10 cellular contexts compared by ENCODE assay signal in the genomic region with DNA sequence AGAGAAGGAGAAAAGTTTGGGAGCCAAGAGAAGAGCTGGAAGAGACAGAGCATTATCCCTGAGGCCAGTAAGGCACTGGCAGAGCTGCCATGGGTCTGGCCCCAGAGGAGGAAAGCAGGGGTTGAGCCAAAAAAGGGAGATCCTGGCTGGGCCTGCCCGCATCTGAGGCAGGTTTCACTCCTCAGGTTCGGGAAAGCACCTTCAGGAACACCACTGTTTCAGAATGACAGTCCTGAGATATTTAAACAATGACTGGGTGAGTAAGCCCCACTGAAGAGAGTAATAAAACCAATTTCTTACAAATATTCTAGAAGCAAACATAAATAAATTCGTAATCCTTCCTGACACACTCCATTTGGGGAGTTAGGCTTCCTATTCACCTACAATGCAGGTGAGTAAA.
DNase-seq lines count a peak whose midpoint lies in the region; ATAC-seq and TF ChIP-seq lines count a peak whose summit lies in the region.
"Had no signal": no experiment of that assay in that cellular context is flagged by ENCODE, and none has a peak within 500 bp of the region (broad histone marks: within the 10 kb centered on the region; RNA-seq: fewer than 3 reads in every experiment).

No MANE protein-coding gene starts in this region.

- H3K4me3 Mint-ChIP-seq in activated CD8-positive, alpha-beta T cell treated with anti-CD3 and anti-CD28 coated beads for 36 hours: peak overlapping the region; percentile 34
- no peak overlapping the region for H3K4me3 Mint-ChIP-seq in activated CD8-positive, alpha-beta T cell treated with anti-CD3 and anti-CD28 coated beads, Interleukin-2, amount 10 ng/mL, durations not matched to agents 7 days and 5 days
- peak overlapping the region; percentile 70 for H3K4me3 Mint-ChIP-seq in activated naive CD8-positive, alpha-beta T cell treated with anti-CD3 and anti-CD28 coated beads, Interleukin-2, amount 50 U/mL, for 24 hours

- H3K4me3 ChIP-seq in aorta (ENCODE audit: low read length in 2 of 2): no peak overlapping the region
- H3K4me3 ChIP-seq: skin epidermis, transverse colon had no signal

- no peaks in the 10 kb centered on the region for H3K27me3 Mint-ChIP-seq in activated CD8-positive, alpha-beta T cell treated with anti-CD3 and anti-CD28 coated beads for 36 hours
- H3K27me3 Mint-ChIP-seq in activated CD8-positive, alpha-beta T cell treated with anti-CD3 and anti-CD28 coated beads, Interleukin-2, amount 10 ng/mL, durations not matched to agents 7 days and 5 days (ENCODE audit: low read depth): no peaks in the 10 kb centered on the region
- H3K27me3 Mint-ChIP-seq in activated naive CD8-positive, alpha-beta T cell treated with anti-CD3 and anti-CD28 coated beads, Interleukin-2, amount 50 U/mL, for 24 hours: no peaks in the 10 kb centered on the region

- intact Hi-C loops in activated CD8-positive, alpha-beta T cell treated with anti-CD3 and anti-CD28 coated beads for 36 hours (cut with micrococcal nuclease): loop anchor here (1.0 kb wide), 1 partner anchor 33 kb away; no protein-coding TSS in a partner anchor
- intact Hi-C loops in aorta (cut with DNase I): no loop called here

- H3K4me1 ChIP-seq in aorta (ENCODE audit: control insufficient read depth in 1 of 2, insufficient read depth in 2 of 2, low read length in 2 of 2): no peaks in the 10 kb centered on the region
- H3K4me1 ChIP-seq: transverse colon had no signal

- DNase-seq in activated CD8-positive, alpha-beta T cell treated with anti-CD3 and anti-CD28 coated beads for 36 hours: peak; percentile 75
- no peak for DNase-seq in activated CD8-positive, alpha-beta T cell treated with anti-CD3 and anti-CD28 coated beads, Interleukin-2, amount 10 ng/mL, durations not matched to agents 7 days and 5 days
- DNase-seq in activated naive CD8-positive, alpha-beta T cell treated with anti-CD3 and anti-CD28 coated beads, Interleukin-2, amount 50 U/mL, for 24 hours: peak; percentile 66
- DNase-seq in stimulated activated CD8-positive, alpha-beta memory T cell treated with anti-CD3 and anti-CD28 coated beads, Interleukin-2, amount 100 ng/mL, for 48 hours (ENCODE audit: low read depth in 2 of 2): peak; percentile 37 to 43
- DNase-seq in HCEC 1CT: no peak
- no peak for DNase-seq in aorta
- DNase-seq in SK-N-DZ (ENCODE audit: low spot score): no peak
- DNase-seq: transverse colon had no signal

- POLR2A ChIA-PET in activated CD8-positive, alpha-beta T cell treated with anti-CD3 and anti-CD28 coated beads for 36 hours (lab: Charles Lee): interaction anchor here (0.6 to 1.4 kb wide), 4 partner anchors 13 to 323 kb away, joined by 3 read pairs; no protein-coding TSS in a partner anchor
- POLR2A ChIA-PET in activated CD8-positive, alpha-beta T cell treated with anti-CD3 and anti-CD28 coated beads, Interleukin-2, amount 10 ng/mL, durations not matched to agents 7 days and 5 days (lab: Charles Lee): interaction anchor here (0.6 kb wide), 1 partner anchor 34 kb away, joined by 3 read pairs; no protein-coding TSS in a partner anchor

- H3K9me3 ChIP-seq in aorta (ENCODE audit: control insufficient read depth, low read length): no peaks in the 10 kb centered on the region
- H3K9me3 ChIP-seq: transverse colon had no signal

- ATAC-seq in activated CD8-positive, alpha-beta T cell treated with anti-CD3 and anti-CD28 coated beads for 36 hours: peak; percentile 71
- no peak for ATAC-seq in activated CD8-positive, alpha-beta T cell treated with anti-CD3 and anti-CD28 coated beads, Interleukin-2, amount 10 ng/mL, durations not matched to agents 7 days and 5 days
- ATAC-seq in HG02981 (IDR thresholded peaks at IDR 0.05; ENCODE audit: unreplicated experiment) (peak; percentile 50), aorta (ENCODE audit: low FRiP score) (no peak)
- ATAC-seq in activated naive CD8-positive, alpha-beta T cell treated with anti-CD3 and anti-CD28 coated beads, Interleukin-2, amount 50 U/mL, for 24 hours: peak; percentile 79

- H3K36me3 ChIP-seq in aorta (ENCODE audit: control insufficient read depth in 1 of 2, insufficient read depth in 2 of 2, low read length in 1 of 2): no peaks in the 10 kb centered on the region
- H3K36me3 ChIP-seq: transverse colon had no signal

- CTCF ChIA-PET in activated CD8-positive, alpha-beta T cell treated with anti-CD3 and anti-CD28 coated beads for 36 hours (lab: Charles Lee): interaction anchor here (1.3 to 1.4 kb wide), 2 partner anchors 32 to 204 kb away, joined by 3 read pairs; no protein-coding TSS in a partner anchor
- CTCF ChIA-PET in activated CD8-positive, alpha-beta T cell treated with anti-CD3 and anti-CD28 coated beads, Interleukin-2, amount 10 ng/mL, durations not matched to agents 7 days and 5 days (lab: Charles Lee): no interaction called here

- no peaks in the 10 kb centered on the region for H3K27me3 ChIP-seq in aorta (ENCODE audit: control insufficient read depth in 1 of 2, insufficient read depth in 2 of 2, low read length in 1 of 2)
- H3K27me3 ChIP-seq: transverse colon had no signal

- H3K27ac Mint-ChIP-seq in activated CD8-positive, alpha-beta T cell treated with anti-CD3 and anti-CD28 coated beads for 36 hours: peak overlapping the region; percentile 89
- no peak overlapping the region for H3K27ac Mint-ChIP-seq in activated CD8-positive, alpha-beta T cell treated with anti-CD3 and anti-CD28 coated beads, Interleukin-2, amount 10 ng/mL, durations not matched to agents 7 days and 5 days
- peak overlapping the region; percentile 94 for H3K27ac Mint-ChIP-seq in activated naive CD8-positive, alpha-beta T cell treated with anti-CD3 and anti-CD28 coated beads, Interleukin-2, amount 50 U/mL, for 24 hours

- H3K9me3 Mint-ChIP-seq in activated CD8-positive, alpha-beta T cell treated with anti-CD3 and anti-CD28 coated beads for 36 hours: no peaks in the 10 kb centered on the region
- no peaks in the 10 kb centered on the region for H3K9me3 Mint-ChIP-seq in activated CD8-positive, alpha-beta T cell treated with anti-CD3 and anti-CD28 coated beads, Interleukin-2, amount 10 ng/mL, durations not matched to agents 7 days and 5 days (ENCODE audit: insufficient read depth)
- no peaks in the 10 kb centered on the region for H3K9me3 Mint-ChIP-seq in activated naive CD8-positive, alpha-beta T cell treated with anti-CD3 and anti-CD28 coated beads, Interleukin-2, amount 50 U/mL, for 24 hours

- H3K36me3 Mint-ChIP-seq in activated CD8-positive, alpha-beta T cell treated with anti-CD3 and anti-CD28 coated beads for 36 hours (ENCODE audit: low read depth): peaks cover 24% of the 10 kb centered on the region
- H3K36me3 Mint-ChIP-seq in activated CD8-positive, alpha-beta T cell treated with anti-CD3 and anti-CD28 coated beads, Interleukin-2, amount 10 ng/mL, durations not matched to agents 7 days and 5 days (ENCODE audit: low read depth): peaks cover 19% of the 10 kb centered on the region
- peaks cover 52% of the 10 kb centered on the region for H3K36me3 Mint-ChIP-seq in activated naive CD8-positive, alpha-beta T cell treated with anti-CD3 and anti-CD28 coated beads, Interleukin-2, amount 50 U/mL, for 24 hours (ENCODE audit: low read depth)

- H3K4me1 Mint-ChIP-seq in activated CD8-positive, alpha-beta T cell treated with anti-CD3 and anti-CD28 coated beads for 36 hours (ENCODE audit: low read depth): peaks cover 78% of the 10 kb centered on the region
- peaks cover 49% of the 10 kb centered on the region for H3K4me1 Mint-ChIP-seq in activated CD8-positive, alpha-beta T cell treated with anti-CD3 and anti-CD28 coated beads, Interleukin-2, amount 10 ng/mL, durations not matched to agents 7 days and 5 days (ENCODE audit: low read depth)
- H3K4me1 Mint-ChIP-seq in activated naive CD8-positive, alpha-beta T cell treated with anti-CD3 and anti-CD28 coated beads, Interleukin-2, amount 50 U/mL, for 24 hours: peaks cover 89% of the 10 kb centered on the region

- no peak overlapping the region for H3K27ac ChIP-seq in aorta (ENCODE audit: low read depth in 1 of 2, low read length in 2 of 2)
- H3K27ac ChIP-seq: skin epidermis, transverse colon had no signal

- TF ChIP-seq CTCF in activated CD8-positive, alpha-beta T cell treated with anti-CD3 and anti-CD28 coated beads for 36 hours (IDR thresholded peaks at IDR 0.05): no peak

- WGBS in aorta, 2 donors: 94 to 100% methylated on average over 3 of the region's 3 CpGs

Comparison
In these comparisons a context has a peak if more than half of its experiments do, and no peak if none do; other contexts are left out.
1. ATAC-seq: peak in activated CD8-positive, alpha-beta T cell treated with anti-CD3 and anti-CD28 coated beads for 36 hours (single experiment), HG02981 (single experiment) and activated naive CD8-positive, alpha-beta T cell treated with anti-CD3 and anti-CD28 coated beads, Interleukin-2, amount 50 U/mL, for 24 hours (single experiment); none in activated CD8-positive, alpha-beta T cell treated with anti-CD3 and anti-CD28 coated beads, Interleukin-2, amount 10 ng/mL, durations not matched to agents 7 days and 5 days (single experiment) and aorta (single experiment).
2. DNase-seq: peak in activated CD8-positive, alpha-beta T cell treated with anti-CD3 and anti-CD28 coated beads for 36 hours (single experiment), activated naive CD8-positive, alpha-beta T cell treated with anti-CD3 and anti-CD28 coated beads, Interleukin-2, amount 50 U/mL, for 24 hours (single experiment) and stimulated activated CD8-positive, alpha-beta memory T cell treated with anti-CD3 and anti-CD28 coated beads, Interleukin-2, amount 100 ng/mL, for 48 hours (2 of 2); none in activated CD8-positive, alpha-beta T cell treated with anti-CD3 and anti-CD28 coated beads, Interleukin-2, amount 10 ng/mL, durations not matched to agents 7 days and 5 days (single experiment), HCEC 1CT (single experiment), aorta (0 of 2) and SK-N-DZ (single experiment).